In the genomic region with DNA sequence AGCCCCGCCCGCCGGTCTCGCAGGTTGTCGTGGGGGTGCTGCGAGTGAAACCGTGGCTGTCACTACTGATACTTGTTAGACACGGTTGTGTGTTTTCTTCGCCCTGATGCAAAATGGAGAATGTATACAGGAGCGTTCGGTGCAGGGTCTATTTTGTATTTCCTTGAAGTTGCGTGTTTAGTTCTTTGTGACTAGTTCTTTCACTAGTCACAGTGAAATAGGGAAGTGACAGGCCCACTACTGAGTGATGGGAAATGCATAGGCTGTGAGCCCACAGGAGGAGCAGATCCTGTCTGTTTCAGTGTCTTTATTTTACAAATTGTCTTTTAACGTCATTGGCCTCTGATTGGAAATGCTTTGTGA, we compare ENCODE assay signal across 8 cellular contexts. TPM values are rescaled to one million over a fixed set of nuclear protein-coding genes. Genes with fewer than 3 reads are reported as not detected.
DNase-seq lines count a peak whose midpoint lies in the region; ATAC-seq and TF ChIP-seq lines count a peak whose summit lies in the region.

No MANE protein-coding gene starts in this region.

- no peak overlapping the region for H4K91ac ChIP-seq in neuronal stem cell (ENCODE audit: low read depth, low read length, poor library complexity)

- H3K14ac ChIP-seq in neuronal stem cell (ENCODE audit: low read length), result no peak overlapping the region

- ATAC-seq in GM18861 (IDR thresholded peaks at IDR 0.05; ENCODE audit: unreplicated experiment) (peak; percentile 23), HG03060 (IDR thresholded peaks at IDR 0.05; ENCODE audit: low read depth, unreplicated experiment) (peak; percentile 31)

- peak overlapping the region; percentile 58 for H3K27ac ChIP-seq in 22Rv1
- no peak overlapping the region for H3K27ac ChIP-seq in neuronal stem cell (replicated peaks; ENCODE audit: low read length)

- peak overlapping the region; percentile 98 for H2AFZ ChIP-seq in neuronal stem cell (ENCODE audit: low read length)

- H3K4me3 ChIP-seq in epithelial cell of esophagus (ENCODE audit: low read length) (peak overlapping the region; percentile 81), neuronal stem cell (ENCODE audit: low read length in 2 of 2) (peak overlapping the region; percentile 95 to 97)

- H3K4me1 ChIP-seq in neuronal stem cell (ENCODE audit: control insufficient read depth in 2 of 2, insufficient read depth in 1 of 2, low read depth in 1 of 2, low read length in 2 of 2), result peaks cover 1 to 7% of the 10 kb centered on the region in 2 donors

- peaks cover 5% of the 10 kb centered on the region for H3K79me1 ChIP-seq in neuronal stem cell (ENCODE audit: low read depth, low read length)

- H3K9ac ChIP-seq in neuronal stem cell (ENCODE audit: low read depth, low read length, poor library complexity), result peak overlapping the region; percentile 90

- H4K8ac ChIP-seq in neuronal stem cell (ENCODE audit: low read depth, low read length), result no peak overlapping the region

- peak overlapping the region; percentile 91 for H3K23ac ChIP-seq in neuronal stem cell (ENCODE audit: low read depth, low read length, poor library complexity)

- no peak overlapping the region for H3K18ac ChIP-seq in neuronal stem cell (ENCODE audit: low read length)

- WGBS in neuronal stem cell (ENCODE audit: extremely low coverage in 2 of 2, insufficient read length in 2 of 2, insufficient replicate concordance in 1 of 2), 2 donors, result no CpG with 5 or more reads among the region's 13 CpGs

- no peak overlapping the region for H2BK120ac ChIP-seq in neuronal stem cell (ENCODE audit: low read depth, low read length)

- peak overlapping the region; percentile 87 for H2BK5ac ChIP-seq in neuronal stem cell (ENCODE audit: low read length)

- no peak for TF ChIP-seq CTCF in 22Rv1 (IDR thresholded peaks at IDR 0.05)
- no peak for TF ChIP-seq CTCF in epithelial cell of esophagus (IDR thresholded peaks at IDR 0.05; ENCODE audit: insufficient read depth, low read depth, low read length, missing control alignments)

- H2BK12ac ChIP-seq in neuronal stem cell (ENCODE audit: low read length), result no peak overlapping the region

- no peaks in the 10 kb centered on the region for H3K9me3 ChIP-seq in neuronal stem cell (replicated peaks in 1 of 2; ENCODE audit: control insufficient read depth in 2 of 2, insufficient read depth in 1 of 2, low read depth in 1 of 2, low read length in 2 of 2)

- H3K36me3 ChIP-seq in neuronal stem cell (replicated peaks in 1 of 2; ENCODE audit: control insufficient read depth in 2 of 2, insufficient read depth in 2 of 2, low read length in 2 of 2), result peaks cover 0 to 7% of the 10 kb centered on the region in 2 donors

- peak overlapping the region; percentile 76 for H3K4me2 ChIP-seq in neuronal stem cell (ENCODE audit: insufficient read depth, low read length, poor library complexity, severe bottlenecking)

- in situ Hi-C loops in ACHN (cut with HindIII; ENCODE audit: low pct_ligation_motif_present, low pct_unique_long_range_greater_than_20kb, low sequenced_read_pairs), result no loop called here

- DNase-seq in SIG-M5 treated with dmso at 0.1 percent for 504 hours (lab: John Stamatoyannopoulos, UW; ENCODE audit: unreplicated experiment) (peak; percentile 79), epithelial cell of esophagus (ENCODE audit: low read depth) (no peak), neuronal stem cell (ENCODE audit: low spot score) (no peak), ACHN (no peak), DMS114 treated with DMSO at 0.1 percent for 48 hours (lab: John Stamatoyannopoulos, UW; ENCODE audit: unreplicated experiment) (no peak)

- no peaks in the 10 kb centered on the region for H3K27me3 ChIP-seq in neuronal stem cell (ENCODE audit: control insufficient read depth in 3 of 3, insufficient read depth in 3 of 3, low read depth in 1 of 3, low read length in 3 of 3)

- peak overlapping the region; percentile 70 for H2AK5ac ChIP-seq in neuronal stem cell (ENCODE audit: low read depth, low read length)

- peak overlapping the region; percentile 58 for H2BK15ac ChIP-seq in neuronal stem cell (ENCODE audit: low read length)

- no peak overlapping the region for H3K4ac ChIP-seq in neuronal stem cell (ENCODE audit: low read length)

RNA-seq across cellular contexts. Expression of gene ABRAXAS2, which starts 0.7 kb away (rescaled TPM):
- 14.3 TPM for polyA plus RNA-seq in neuronal stem cell (2013, experiment 1 of 2)
- polyA plus RNA-seq in neuronal stem cell (2013, experiment 2 of 2), result 14.2 TPM

RNA-seq across cellular contexts. Expression of gene EEF1AKMT2, which starts 10.6 kb away (rescaled TPM):
- 17.4 TPM for polyA plus RNA-seq in neuronal stem cell (2013, experiment 1 of 2)
- polyA plus RNA-seq in neuronal stem cell (2013, experiment 2 of 2), result 19.7 TPM

RNA-seq across cellular contexts. Expression of gene FAM53B, which starts 58.1 kb away (rescaled TPM):
- polyA plus RNA-seq in neuronal stem cell (2013, experiment 1 of 2), result 15.1 TPM
- 15.7 TPM for polyA plus RNA-seq in neuronal stem cell (2013, experiment 2 of 2)
